In genomic region chr10:122034149-122034756, GRCh38 we compare ENCODE assay signal across 1 cellular context.
TF ChIP-seq lines count a peak whose summit lies in the region.

No MANE protein-coding gene starts in this region.

TF ChIP-seq in K562, 482 proteins besides CTCF, POLR2A, EP300 and RAD21:
- TF ChIP-seq FOXO4 (CRISPR knock-in tag; IDR thresholded peaks at IDR 0.05): no peak
- TF ChIP-seq ZNF12 (CRISPR knock-in tag; IDR thresholded peaks at IDR 0.05): peak; percentile 92
- no peak for TF ChIP-seq ZSCAN32 (CRISPR knock-in tag; IDR thresholded peaks at IDR 0.05)
- TF ChIP-seq NCOA1 (IDR thresholded peaks at IDR 0.05; ENCODE audit: low read depth): no peak
- no peak for TF ChIP-seq CBFB (CRISPR knock-in tag; IDR thresholded peaks at IDR 0.05)
- TF ChIP-seq SPI1 (IDR thresholded peaks at IDR 0.05; ENCODE audit: borderline replicate concordance, low read depth, low read length): peak; percentile 95
